Comparison of ENCODE assay signal across 14 cellular contexts in the genomic region with DNA sequence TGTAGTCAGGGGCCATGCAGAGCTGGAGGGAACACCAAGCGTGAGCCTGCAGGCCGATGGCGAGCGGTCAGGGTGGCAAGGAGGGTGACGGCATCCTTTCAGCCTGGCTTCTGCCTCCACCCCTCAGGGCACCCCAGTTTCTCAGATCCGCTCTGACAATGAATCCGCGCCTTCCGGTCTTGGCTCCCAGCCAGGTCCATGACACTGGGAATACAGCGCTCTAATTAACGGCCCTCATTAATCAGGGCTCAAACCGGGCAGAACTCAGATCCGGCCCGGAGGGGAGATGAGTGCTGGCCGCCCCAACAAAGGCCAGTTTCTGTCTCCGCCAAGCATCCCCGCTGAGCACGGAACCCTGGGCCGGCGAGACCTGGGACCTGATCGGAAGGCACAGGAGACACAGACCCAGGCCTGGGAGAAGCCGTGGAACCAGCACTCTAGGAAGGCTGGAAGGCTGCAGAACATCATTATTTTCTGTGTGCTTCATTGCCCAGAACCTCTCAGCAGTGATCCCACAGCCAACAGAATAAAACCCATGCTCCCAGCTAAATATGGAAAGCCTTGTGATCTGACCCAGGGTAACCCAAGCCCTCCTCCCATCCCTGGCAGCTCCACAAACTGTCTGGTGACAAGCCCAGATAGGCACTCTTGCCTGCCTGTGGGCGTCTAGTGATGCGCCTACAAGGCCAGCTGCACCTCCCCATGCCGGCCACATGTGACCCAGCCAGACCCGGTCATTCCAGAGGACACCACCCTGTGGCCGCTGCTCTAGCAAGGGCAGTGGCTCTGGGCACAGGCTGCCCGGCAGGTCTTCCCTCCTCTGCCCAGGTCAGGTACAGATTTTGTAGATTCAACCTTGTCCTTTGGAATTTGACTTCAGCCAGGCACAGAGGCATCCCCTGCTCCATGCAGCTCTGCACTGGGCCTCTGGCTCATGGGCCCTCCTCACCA.
DNase-seq lines count a peak whose midpoint lies in the region; ATAC-seq and TF ChIP-seq lines count a peak whose summit lies in the region.
"Had no signal": no experiment of that assay in that cellular context is flagged by ENCODE, and none has a peak within 500 bp of the region (broad histone marks: within the 10 kb centered on the region; RNA-seq: fewer than 3 reads in every experiment).

No MANE protein-coding gene starts in this region.

- TF ChIP-seq POLR2A in sigmoid colon (IDR thresholded peaks at IDR 0.05), result no peak

- TF ChIP-seq EP300 in sigmoid colon (IDR thresholded peaks at IDR 0.05), result peak in 1 of 4 donors; percentile 58

- intact Hi-C loops in left colon (cut with DNase I, micrococcal nuclease), result no loop called here
- intact Hi-C loops in sigmoid colon (cut with DNase I), result no loop called here

- no peaks in the 10 kb centered on the region for H3K36me3 ChIP-seq in sigmoid colon
- no peaks in the 10 kb centered on the region for H3K36me3 ChIP-seq in mesenchymal stem cell (ENCODE audit: control insufficient read depth in 1 of 2, insufficient read depth in 2 of 2, low read depth in 1 of 2, low read length in 2 of 2)
- H3K36me3 ChIP-seq: SJSA1 had no signal

- H2BK12ac ChIP-seq in mesenchymal stem cell (ENCODE audit: low read length in 2 of 2), result no peak overlapping the region

- H3K9me3 ChIP-seq in sigmoid colon (no peaks in the 10 kb centered on the region), mesenchymal stem cell (ENCODE audit: control insufficient read depth, low read length) (no peaks in the 10 kb centered on the region)

- H3K18ac ChIP-seq in mesenchymal stem cell (ENCODE audit: low read depth in 1 of 2, low read length in 2 of 2), result no peak overlapping the region

- peaks cover 0 to 20% (median 18%) of the 10 kb centered on the region in 4 donors for H3K4me1 ChIP-seq in sigmoid colon
- no peaks in the 10 kb centered on the region for H3K4me1 ChIP-seq in mesenchymal stem cell (ENCODE audit: control insufficient read depth, insufficient read depth, low read depth, low read length)
- H3K4me1 ChIP-seq: SJSA1 had no signal

- no peak overlapping the region for H3K4me2 ChIP-seq in mesenchymal stem cell (ENCODE audit: low read length, poor library complexity, severe bottlenecking)

- H3K23ac ChIP-seq in mesenchymal stem cell (ENCODE audit: low read length in 2 of 2), result no peak overlapping the region

- peak overlapping the region in 3 of 4 donors; percentile 15 to 25 (median 20) for H3K4me3 ChIP-seq in sigmoid colon
- no peak overlapping the region for H3K4me3 ChIP-seq in mesenchymal stem cell (ENCODE audit: insufficient read depth in 1 of 2, low read depth in 1 of 2, low read length in 2 of 2)
- H3K4me3 ChIP-seq: SJSA1 had no signal

- no peaks in the 10 kb centered on the region for H3K27me3 ChIP-seq in sigmoid colon
- H3K27me3 ChIP-seq in mesenchymal stem cell (ENCODE audit: control insufficient read depth in 1 of 2, insufficient read depth in 1 of 2, low read length in 2 of 2), result no peaks in the 10 kb centered on the region
- H3K27me3 ChIP-seq: SJSA1 had no signal

- no peak overlapping the region for H3K9ac ChIP-seq in mesenchymal stem cell (ENCODE audit: low read length)

- H3K27ac ChIP-seq in cingulate gyrus (ENCODE audit: low read depth, low read length) (peak overlapping the region; percentile 31), sigmoid colon (peak overlapping the region in 3 of 4 donors; percentile 76 to 82 (median 79)), mesenchymal stem cell (ENCODE audit: low read length, poor library complexity, severe bottlenecking) (no peak overlapping the region)
- H3K27ac ChIP-seq: SJSA1 had no signal

- no peak overlapping the region for H2AFZ ChIP-seq in mesenchymal stem cell (ENCODE audit: low read depth, low read length)

- no peak overlapping the region for H2BK15ac ChIP-seq in mesenchymal stem cell (ENCODE audit: low read depth, poor library complexity, severe bottlenecking)

- no peak overlapping the region for H2BK120ac ChIP-seq in mesenchymal stem cell (ENCODE audit: low read depth, low read length)

- no peak overlapping the region for H2BK5ac ChIP-seq in mesenchymal stem cell (ENCODE audit: low read depth, low read length, poor library complexity, severe bottlenecking)

- no peak overlapping the region for H4K91ac ChIP-seq in mesenchymal stem cell (ENCODE audit: low read length)

- TF ChIP-seq CTCF in sigmoid colon (IDR thresholded peaks at IDR 0.05), result peak in 2 of 4 experiments; percentile 25 to 35

- H3K79me1 ChIP-seq in mesenchymal stem cell (replicated peaks; ENCODE audit: low read length, poor library complexity, severe bottlenecking), result no peaks in the 10 kb centered on the region

- no peak overlapping the region for H3K4ac ChIP-seq in mesenchymal stem cell (ENCODE audit: low read depth in 1 of 2, low read length in 2 of 2)

- DNase-seq in NCI-H1105 treated with DMSO at 0.1 percent for 48 hours (lab: John Stamatoyannopoulos, UW), result peak; percentile 17
- DNase-seq in left colon, result peak; percentile 10 to 65
- DNase-seq in sigmoid colon, result peak; percentile 86
- DNase-seq in SKM-1 (lab: John Stamatoyannopoulos, UW; ENCODE audit: unreplicated experiment), result no peak
- no peak for DNase-seq in mesenchymal stem cell
- no peak for DNase-seq in NCI-H526 (lab: John Stamatoyannopoulos, UW)
- DNase-seq: activated T-cell treated with anti-CD3 and anti-CD28 coated beads, Interleukin-2, amount 50 U/mL, for 24 hours; GOT3; NCI-H2227 treated with DMSO at 0.1 percent for 48 hours; stimulated activated CD4-positive, alpha-beta T cell treated with anti-CD3 and anti-CD28 coated beads, Interleukin-4, amount 100 ng/mL, for 4 hours; stimulated activated naive CD8-positive, alpha-beta T cell treated with anti-CD3 and anti-CD28 coated beads, Interleukin-15, amount 100 ng/mL, for 72 hours had no signal

- no peak overlapping the region for H3K14ac ChIP-seq in mesenchymal stem cell (ENCODE audit: low read length in 2 of 2)

- H4K8ac ChIP-seq in mesenchymal stem cell (ENCODE audit: low read length), result no peak overlapping the region

- ATAC-seq in left colon (no peak), HG03095 (IDR thresholded peaks at IDR 0.05; ENCODE audit: unreplicated experiment) (no peak)
- ATAC-seq: stimulated activated naive CD8-positive, alpha-beta T cell treated with anti-CD3 and anti-CD28 coated beads, Interleukin-15, amount 100 ng/mL, for 72 hours had no signal

- WGBS in sigmoid colon, 2 donors, result 83 to 90% methylated on average over 28 of the region's 28 CpGs
- WGBS in mesenchymal stem cell, result 87% methylated on average over 28 of the region's 28 CpGs

- H2AK5ac ChIP-seq in mesenchymal stem cell (ENCODE audit: low read length, severe bottlenecking), result no peak overlapping the region

Comparison
In these comparisons a context has a peak if more than half of its experiments do, and no peak if none do; other contexts are left out.
1. DNase-seq: peak in NCI-H1105 treated with DMSO at 0.1 percent for 48 hours (single experiment), left colon (2 of 2) and sigmoid colon (single experiment); none in SKM-1 (single experiment), mesenchymal stem cell (single experiment) and NCI-H526 (0 of 2).
2. H3K4me3 ChIP-seq: peak in sigmoid colon (3 of 4); none in mesenchymal stem cell (0 of 2).